ENCODE assay signal across 1 cellular context in the genomic region with DNA sequence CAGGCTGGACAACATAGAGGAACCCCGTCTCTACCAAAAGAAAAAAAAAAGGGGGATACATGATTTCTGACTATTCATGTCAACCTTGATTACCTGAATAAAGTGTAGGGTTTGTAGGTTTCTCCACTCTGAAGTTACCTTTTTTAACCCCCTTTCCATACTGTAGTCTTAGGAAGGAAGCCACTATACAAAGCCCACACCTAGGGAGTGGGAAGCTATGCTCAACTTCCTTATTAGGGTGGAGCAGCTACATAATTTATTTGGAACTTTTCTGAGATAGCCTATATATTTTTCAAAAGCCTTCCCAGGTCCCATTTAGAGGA.
A peak's percentile ranks its signal among the peaks of the same experiment; 100 is the strongest.
TF ChIP-seq lines count a peak whose summit lies in the region.

No MANE protein-coding gene starts in this region.

TF ChIP-seq in K562, 482 proteins besides CTCF, POLR2A, EP300 and RAD21 (continued from another document and continues in another):
- TF ChIP-seq POLR2AphosphoS2 (IDR thresholded peaks at IDR 0.05; ENCODE audit: low read length) (no peak), KLF16 (IDR thresholded peaks at IDR 0.05) (no peak), KDM4B (IDR thresholded peaks at IDR 0.05; ENCODE audit: borderline replicate concordance in 2 of 2, low read depth in 1 of 2) (no peak), SMARCE1 (IDR thresholded peaks at IDR 0.05) (0 out of 2 replicates have a peak, but pooled peaks have one; percentile 11), MECOM (CRISPR knock-in tag; IDR thresholded peaks at IDR 0.05) (no peak), ZNF175 (CRISPR knock-in tag; IDR thresholded peaks at IDR 0.05; ENCODE audit: low read depth) (no peak; the same call in 1 of the 2 replicates), SRF (CRISPR knock-in tag; IDR thresholded peaks at IDR 0.05) (peak in 1 of 2 experiments; percentile 82; a peak in 1 of 4 replicates), HNRNPL (IDR thresholded peaks at IDR 0.05; ENCODE audit: low read depth, low read length) (no peak), HNRNPH1 (optimal IDR thresholded peaks at IDR 0.05; ENCODE audit: low read depth, low read length) (no peak), KHSRP (IDR thresholded peaks at IDR 0.05) (no peak), BRF1 (IDR thresholded peaks at IDR 0.05; ENCODE audit: borderline replicate concordance, extremely low read depth, insufficient read length) (no peak), ZNF75A (CRISPR knock-in tag; IDR thresholded peaks at IDR 0.05) (no peak; the same call in 1 of the 2 replicates), ZNF311 (CRISPR knock-in tag; IDR thresholded peaks at IDR 0.05) (no peak), NCOR1 (IDR thresholded peaks at IDR 0.05) (no peak), NFATC3 (IDR thresholded peaks at IDR 0.05) (no peak; the same call in 1 of the 2 replicates), NR2C1 (IDR thresholded peaks at IDR 0.05) (no peak), NR2C1 (tag; IDR thresholded peaks at IDR 0.05) (no peak), NR4A1 (CRISPR knock-in tag; IDR thresholded peaks at IDR 0.05) (no peak), NR4A1 (tag; IDR thresholded peaks at IDR 0.05) (no peak), CC2D1A (IDR thresholded peaks at IDR 0.05) (no peak), MBD2 (IDR thresholded peaks at IDR 0.05; ENCODE audit: borderline replicate concordance, low read depth) (no peak), LARP7 (IDR thresholded peaks at IDR 0.05) (no peak), ZNF77 (CRISPR knock-in tag; IDR thresholded peaks at IDR 0.05) (no peak), ZNF444 (CRISPR knock-in tag; IDR thresholded peaks at IDR 0.05) (no peak), ZNF644 (tag; IDR thresholded peaks at IDR 0.05; ENCODE audit: low read depth) (no peak), ZNF431 (CRISPR knock-in tag; IDR thresholded peaks at IDR 0.05) (0 out of 2 replicates have a peak, but pooled peaks have one; percentile 6), YBX1 (IDR thresholded peaks at IDR 0.05) (no peak), TBP (optimal IDR thresholded peaks at IDR 0.05; ENCODE audit: low read depth, low read length) (no peak), E2F3 (CRISPR knock-in tag; IDR thresholded peaks at IDR 0.05) (no peak)
- TF ChIP-seq, protein P1, sequence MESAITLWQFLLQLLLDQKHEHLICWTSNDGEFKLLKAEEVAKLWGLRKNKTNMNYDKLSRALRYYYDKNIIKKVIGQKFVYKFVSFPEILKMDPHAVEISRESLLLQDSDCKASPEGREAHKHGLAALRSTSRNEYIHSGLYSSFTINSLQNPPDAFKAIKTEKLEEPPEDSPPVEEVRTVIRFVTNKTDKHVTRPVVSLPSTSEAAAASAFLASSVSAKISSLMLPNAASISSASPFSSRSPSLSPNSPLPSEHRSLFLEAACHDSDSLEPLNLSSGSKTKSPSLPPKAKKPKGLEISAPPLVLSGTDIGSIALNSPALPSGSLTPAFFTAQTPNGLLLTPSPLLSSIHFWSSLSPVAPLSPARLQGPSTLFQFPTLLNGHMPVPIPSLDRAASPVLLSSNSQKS (CRISPR knock-in tag; IDR thresholded peaks at IDR 0.05), result no peak
- TF ChIP-seq, protein P2, sequence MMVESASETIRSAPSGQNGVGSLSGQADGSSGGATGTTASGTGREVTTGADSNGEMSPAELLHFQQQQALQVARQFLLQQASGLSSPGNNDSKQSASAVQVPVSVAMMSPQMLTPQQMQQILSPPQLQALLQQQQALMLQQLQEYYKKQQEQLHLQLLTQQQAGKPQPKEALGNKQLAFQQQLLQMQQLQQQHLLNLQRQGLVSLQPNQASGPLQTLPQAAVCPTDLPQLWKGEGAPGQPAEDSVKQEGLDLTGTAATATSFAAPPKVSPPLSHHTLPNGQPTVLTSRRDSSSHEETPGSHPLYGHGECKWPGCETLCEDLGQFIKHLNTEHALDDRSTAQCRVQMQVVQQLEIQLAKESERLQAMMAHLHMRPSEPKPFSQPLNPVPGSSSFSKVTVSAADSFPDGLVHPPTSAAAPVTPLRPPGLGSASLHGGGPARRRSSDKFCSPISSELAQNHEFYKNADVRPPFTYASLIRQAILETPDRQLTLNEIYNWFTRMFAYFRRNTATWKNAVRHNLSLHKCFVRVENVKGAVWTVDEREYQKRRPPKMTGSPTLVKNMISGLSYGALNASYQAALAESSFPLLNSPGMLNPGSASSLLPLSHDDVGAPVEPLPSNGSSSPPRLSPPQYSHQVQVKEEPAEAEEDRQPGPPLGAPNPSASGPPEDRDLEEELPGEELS (CRISPR knock-in tag; IDR thresholded peaks at IDR 0.05; ENCODE audit: borderline replicate concordance), result no peak
- TF ChIP-seq, protein P3, sequence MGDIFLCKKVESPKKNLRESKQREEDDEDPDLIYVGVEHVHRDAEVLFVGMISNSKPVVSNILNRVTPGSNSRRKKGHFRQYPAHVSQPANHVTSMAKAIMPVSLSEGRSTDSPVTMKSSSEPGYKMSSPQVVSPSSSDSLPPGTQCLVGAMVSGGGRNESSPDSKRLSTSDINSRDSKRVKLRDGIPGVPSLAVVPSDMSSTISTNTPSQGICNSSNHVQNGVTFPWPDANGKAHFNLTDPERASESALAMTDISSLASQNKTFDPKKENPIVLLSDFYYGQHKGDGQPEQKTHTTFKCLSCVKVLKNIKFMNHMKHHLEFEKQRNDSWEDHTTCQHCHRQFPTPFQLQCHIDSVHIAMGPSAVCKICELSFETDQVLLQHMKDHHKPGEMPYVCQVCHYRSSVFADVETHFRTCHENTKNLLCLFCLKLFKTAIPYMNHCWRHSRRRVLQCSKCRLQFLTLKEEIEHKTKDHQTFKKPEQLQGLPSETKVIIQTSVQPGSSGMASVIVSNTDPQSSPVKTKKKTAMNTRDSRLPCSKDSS (IDR thresholded peaks at IDR 0.05; ENCODE audit: low read depth, partially characterized antibody), result no peak
- TF ChIP-seq, protein P4, sequence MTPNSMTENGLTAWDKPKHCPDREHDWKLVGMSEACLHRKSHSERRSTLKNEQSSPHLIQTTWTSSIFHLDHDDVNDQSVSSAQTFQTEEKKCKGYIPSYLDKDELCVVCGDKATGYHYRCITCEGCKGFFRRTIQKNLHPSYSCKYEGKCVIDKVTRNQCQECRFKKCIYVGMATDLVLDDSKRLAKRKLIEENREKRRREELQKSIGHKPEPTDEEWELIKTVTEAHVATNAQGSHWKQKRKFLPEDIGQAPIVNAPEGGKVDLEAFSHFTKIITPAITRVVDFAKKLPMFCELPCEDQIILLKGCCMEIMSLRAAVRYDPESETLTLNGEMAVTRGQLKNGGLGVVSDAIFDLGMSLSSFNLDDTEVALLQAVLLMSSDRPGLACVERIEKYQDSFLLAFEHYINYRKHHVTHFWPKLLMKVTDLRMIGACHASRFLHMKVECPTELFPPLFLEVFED (CRISPR knock-in tag; conservative IDR thresholded peaks at IDR 0.05), result no peak; the same call in 1 of the 2 replicates
- TF ChIP-seq, protein P5, sequence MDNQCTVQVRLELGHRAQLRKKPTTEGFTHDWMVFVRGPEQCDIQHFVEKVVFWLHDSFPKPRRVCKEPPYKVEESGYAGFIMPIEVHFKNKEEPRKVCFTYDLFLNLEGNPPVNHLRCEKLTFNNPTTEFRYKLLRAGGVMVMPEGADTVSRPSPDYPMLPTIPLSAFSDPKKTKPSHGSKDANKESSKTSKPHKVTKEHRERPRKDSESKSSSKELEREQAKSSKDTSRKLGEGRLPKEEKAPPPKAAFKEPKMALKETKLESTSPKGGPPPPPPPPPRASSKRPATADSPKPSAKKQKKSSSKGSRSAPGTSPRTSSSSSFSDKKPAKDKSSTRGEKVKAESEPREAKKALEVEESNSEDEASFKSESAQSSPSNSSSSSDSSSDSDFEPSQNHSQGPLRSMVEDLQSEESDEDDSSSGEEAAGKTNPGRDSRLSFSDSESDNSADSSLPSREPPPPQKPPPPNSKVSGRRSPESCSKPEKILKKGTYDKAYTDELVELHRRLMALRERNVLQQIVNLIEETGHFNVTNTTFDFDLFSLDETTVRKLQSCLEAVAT (IDR thresholded peaks at IDR 0.05), result 0 out of 4 replicates have a peak, but pooled peaks of 1 of the 2 experiments have one; percentile 4
- TF ChIP-seq, protein P6, sequence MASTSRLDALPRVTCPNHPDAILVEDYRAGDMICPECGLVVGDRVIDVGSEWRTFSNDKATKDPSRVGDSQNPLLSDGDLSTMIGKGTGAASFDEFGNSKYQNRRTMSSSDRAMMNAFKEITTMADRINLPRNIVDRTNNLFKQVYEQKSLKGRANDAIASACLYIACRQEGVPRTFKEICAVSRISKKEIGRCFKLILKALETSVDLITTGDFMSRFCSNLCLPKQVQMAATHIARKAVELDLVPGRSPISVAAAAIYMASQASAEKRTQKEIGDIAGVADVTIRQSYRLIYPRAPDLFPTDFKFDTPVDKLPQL (IDR thresholded peaks at IDR 0.05; ENCODE audit: extremely low read depth, insufficient read length), result no peak
- TF ChIP-seq, protein P7, sequence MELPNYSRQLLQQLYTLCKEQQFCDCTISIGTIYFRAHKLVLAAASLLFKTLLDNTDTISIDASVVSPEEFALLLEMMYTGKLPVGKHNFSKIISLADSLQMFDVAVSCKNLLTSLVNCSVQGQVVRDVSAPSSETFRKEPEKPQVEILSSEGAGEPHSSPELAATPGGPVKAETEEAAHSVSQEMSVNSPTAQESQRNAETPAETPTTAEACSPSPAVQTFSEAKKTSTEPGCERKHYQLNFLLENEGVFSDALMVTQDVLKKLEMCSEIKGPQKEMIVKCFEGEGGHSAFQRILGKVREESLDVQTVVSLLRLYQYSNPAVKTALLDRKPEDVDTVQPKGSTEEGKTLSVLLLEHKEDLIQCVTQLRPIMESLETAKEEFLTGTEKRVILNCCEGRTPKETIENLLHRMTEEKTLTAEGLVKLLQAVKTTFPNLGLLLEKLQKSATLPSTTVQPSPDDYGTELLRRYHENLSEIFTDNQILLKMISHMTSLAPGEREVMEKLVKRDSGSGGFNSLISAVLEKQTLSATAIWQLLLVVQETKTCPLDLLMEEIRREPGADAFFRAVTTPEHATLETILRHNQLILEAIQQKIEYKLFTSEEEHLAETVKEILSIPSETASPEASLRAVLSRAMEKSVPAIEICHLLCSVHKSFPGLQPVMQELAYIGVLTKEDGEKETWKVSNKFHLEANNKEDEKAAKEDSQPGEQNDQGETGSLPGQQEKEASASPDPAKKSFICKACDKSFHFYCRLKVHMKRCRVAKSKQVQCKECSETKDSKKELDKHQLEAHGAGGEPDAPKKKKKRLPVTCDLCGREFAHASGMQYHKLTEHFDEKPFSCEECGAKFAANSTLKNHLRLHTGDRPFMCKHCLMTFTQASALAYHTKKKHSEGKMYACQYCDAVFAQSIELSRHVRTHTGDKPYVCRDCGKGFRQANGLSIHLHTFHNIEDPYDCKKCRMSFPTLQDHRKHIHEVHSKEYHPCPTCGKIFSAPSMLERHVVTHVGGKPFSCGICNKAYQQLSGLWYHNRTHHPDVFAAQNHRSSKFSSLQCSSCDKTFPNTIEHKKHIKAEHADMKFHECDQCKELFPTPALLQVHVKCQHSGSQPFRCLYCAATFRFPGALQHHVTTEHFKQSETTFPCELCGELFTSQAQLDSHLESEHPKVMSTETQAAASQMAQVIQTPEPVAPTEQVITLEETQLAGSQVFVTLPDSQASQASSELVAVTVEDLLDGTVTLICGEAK (IDR thresholded peaks at IDR 0.05), result no peak
- TF ChIP-seq, protein P7 (CRISPR knock-in tag; IDR thresholded peaks at IDR 0.05), result no peak
- TF ChIP-seq, protein P8, sequence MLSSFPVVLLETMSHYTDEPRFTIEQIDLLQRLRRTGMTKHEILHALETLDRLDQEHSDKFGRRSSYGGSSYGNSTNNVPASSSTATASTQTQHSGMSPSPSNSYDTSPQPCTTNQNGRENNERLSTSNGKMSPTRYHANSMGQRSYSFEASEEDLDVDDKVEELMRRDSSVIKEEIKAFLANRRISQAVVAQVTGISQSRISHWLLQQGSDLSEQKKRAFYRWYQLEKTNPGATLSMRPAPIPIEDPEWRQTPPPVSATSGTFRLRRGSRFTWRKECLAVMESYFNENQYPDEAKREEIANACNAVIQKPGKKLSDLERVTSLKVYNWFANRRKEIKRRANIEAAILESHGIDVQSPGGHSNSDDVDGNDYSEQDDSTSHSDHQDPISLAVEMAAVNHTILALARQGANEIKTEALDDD (IDR thresholded peaks at IDR 0.05), result no peak
- TF ChIP-seq, protein P9, sequence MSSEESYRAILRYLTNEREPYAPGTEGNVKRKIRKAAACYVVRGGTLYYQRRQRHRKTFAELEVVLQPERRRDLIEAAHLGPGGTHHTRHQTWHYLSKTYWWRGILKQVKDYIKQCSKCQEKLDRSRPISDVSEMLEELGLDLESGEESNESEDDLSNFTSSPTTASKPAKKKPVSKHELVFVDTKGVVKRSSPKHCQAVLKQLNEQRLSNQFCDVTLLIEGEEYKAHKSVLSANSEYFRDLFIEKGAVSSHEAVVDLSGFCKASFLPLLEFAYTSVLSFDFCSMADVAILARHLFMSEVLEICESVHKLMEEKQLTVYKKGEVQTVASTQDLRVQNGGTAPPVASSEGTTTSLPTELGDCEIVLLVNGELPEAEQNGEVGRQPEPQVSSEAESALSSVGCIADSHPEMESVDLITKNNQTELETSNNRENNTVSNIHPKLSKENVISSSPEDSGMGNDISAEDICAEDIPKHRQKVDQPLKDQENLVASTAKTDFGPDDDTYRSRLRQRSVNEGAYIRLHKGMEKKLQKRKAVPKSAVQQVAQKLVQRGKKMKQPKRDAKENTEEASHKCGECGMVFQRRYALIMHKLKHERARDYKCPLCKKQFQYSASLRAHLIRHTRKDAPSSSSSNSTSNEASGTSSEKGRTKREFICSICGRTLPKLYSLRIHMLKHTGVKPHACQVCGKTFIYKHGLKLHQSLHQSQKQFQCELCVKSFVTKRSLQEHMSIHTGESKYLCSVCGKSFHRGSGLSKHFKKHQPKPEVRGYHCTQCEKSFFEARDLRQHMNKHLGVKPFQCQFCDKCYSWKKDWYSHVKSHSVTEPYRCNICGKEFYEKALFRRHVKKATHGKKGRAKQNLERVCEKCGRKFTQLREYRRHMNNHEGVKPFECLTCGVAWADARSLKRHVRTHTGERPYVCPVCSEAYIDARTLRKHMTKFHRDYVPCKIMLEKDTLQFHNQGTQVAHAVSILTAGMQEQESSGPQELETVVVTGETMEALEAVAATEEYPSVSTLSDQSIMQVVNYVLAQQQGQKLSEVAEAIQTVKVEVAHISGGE (CRISPR knock-in tag; IDR thresholded peaks at IDR 0.05), result peak in 1 of 3 experiments; percentile 5; a peak in 1 of 6 replicates
